16 cellular contexts compared by ENCODE assay signal in genomic region chr7:103114576-103115008, GRCh38.
"Had no signal": no experiment of that assay in that cellular context is flagged by ENCODE, and none has a peak within 500 bp of the region (broad histone marks: within the 10 kb centered on the region; RNA-seq: fewer than 3 reads in every experiment).

No MANE protein-coding gene starts in this region.

- H3K9me3 Mint-ChIP-seq: type B pancreatic cell had no signal

- H3K27ac Mint-ChIP-seq: activated CD4-positive, alpha-beta T cell treated with anti-CD3 and anti-CD28 coated beads for 36 hours; activated CD8-positive, alpha-beta T cell treated with anti-CD3 and anti-CD28 coated beads for 36 hours; activated T-helper 1 cell treated with anti-CD3 and anti-CD28 coated beads, Interleukin-12 subunit alpha, Interleukin-12 subunit beta, Interleukin-2, Interleukin-4 antibody, amounts not matched to agents 30 ng/mL and 10 ng/mL and 1 ng/mL, durations not matched to agents 14 hours and 24 hours and 36 hours; type B pancreatic cell had no signal

- H3K27ac ChIP-seq: brain microvascular endothelial cell, foreskin keratinocyte, left lung, pancreas, skin epidermis had no signal

- ATAC-seq: activated CD4-positive, alpha-beta T cell treated with anti-CD3 and anti-CD28 coated beads for 36 hours; activated CD8-positive, alpha-beta T cell treated with anti-CD3 and anti-CD28 coated beads for 36 hours; esophagus mucosa; foreskin keratinocyte; left lung; pancreas had no signal

- DNase-seq: activated CD4-positive, alpha-beta T cell treated with anti-CD3 and anti-CD28 coated beads for 36 hours; activated CD8-positive, alpha-beta memory T cell treated with anti-CD3 and anti-CD28 coated beads, Interleukin-2, amount 50 U/mL, for 48 hours; activated CD8-positive, alpha-beta T cell treated with anti-CD3 and anti-CD28 coated beads for 36 hours; activated naive CD4-positive, alpha-beta T cell treated with Interleukin-2 at 50 U/mL for 16 hours; amniotic stem cell; brain microvascular endothelial cell; foreskin keratinocyte; left lung; mesenchymal stem cell; pancreas; retina; T-helper 9 cell had no signal
